ENCODE assay signal across 29 cellular contexts in the genomic region with DNA sequence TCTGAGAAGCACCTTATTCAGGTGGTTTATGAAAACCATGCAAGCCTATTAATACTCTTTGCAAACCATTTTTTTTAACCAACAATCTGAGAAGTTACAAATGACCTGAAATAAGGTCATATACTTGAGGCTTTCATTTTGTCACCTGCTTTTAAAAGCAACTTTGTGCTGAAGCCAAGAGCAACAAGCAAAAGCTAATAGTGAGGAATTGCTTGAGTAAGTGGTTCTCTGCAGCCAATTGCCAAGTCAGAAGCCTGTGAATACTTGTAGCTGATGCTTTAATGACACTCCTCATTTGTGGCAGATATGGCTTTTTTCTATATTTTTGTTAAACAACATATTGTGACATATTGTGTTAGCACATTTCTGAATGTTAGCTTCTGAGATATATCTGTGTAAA.
"Had no signal": no experiment of that assay in that cellular context is flagged by ENCODE, and none has a peak within 500 bp of the region (broad histone marks: within the 10 kb centered on the region; RNA-seq: fewer than 3 reads in every experiment).

No MANE protein-coding gene starts in this region.

- H3K27ac ChIP-seq: ascending aorta, brain microvascular endothelial cell had no signal

- FAIRE-seq: colon, K562, TTC549 had no signal

- H3K4me3 ChIP-seq: ascending aorta, K562 had no signal

- H3K36me3 ChIP-seq: ascending aorta, brain microvascular endothelial cell had no signal

- DNase-seq: activated CD4-positive, alpha-beta memory T cell treated with anti-CD3 and anti-CD28 coated beads for 36 hours; activated CD4-positive, alpha-beta T cell treated with anti-CD3 and anti-CD28 coated beads, Interleukin-2, amount 10 ng/mL, durations not matched to agents 7 days and 5 days; activated CD4-positive, CD25-positive, alpha-beta regulatory T cell; activated CD8-positive, alpha-beta memory T cell treated with anti-CD3 and anti-CD28 coated beads for 24 hours; activated effector memory CD4-positive, alpha-beta T cell treated with anti-CD3 and anti-CD28 coated beads, Interleukin-2, amount 50 U/mL, for 16 hours; activated naive CD4-positive, alpha-beta T cell treated with Interleukin-2 at 50 U/mL for 16 hours; activated naive CD8-positive, alpha-beta T cell treated with anti-CD3 and anti-CD28 coated beads, Interleukin-2, amount 50 U/mL, for 24 hours; activated T-cell treated with anti-CD3 and anti-CD28 coated beads, Interleukin-2, amount 50 U/mL, for 4 hours; amniotic stem cell; brain microvascular endothelial cell; cerebellar nuclear complex; Karpas-422; NCI-H1436; NCI-H187 treated with DMSO at 0.1 percent for 48 hours; NCI-H2107; NCI-H2227 treated with DMSO at 0.1 percent for 48 hours; NCI-H446 treated with DMSO at 0.1 percent for 48 hours; NCI-H524 treated with DMSO at 0.1 percent for 48 hours; NCI-H774; PC-3; SIG-M5; T-cell; T-helper 2 cell; T1000 had no signal

- ATAC-seq: activated naive CD4-positive, alpha-beta T cell treated with anti-CD3 and anti-CD28 coated beads, Interleukin-2, amount 50 U/mL, for 72 hours; activated naive CD8-positive, alpha-beta T cell treated with anti-CD3 and anti-CD28 coated beads, Interleukin-2, amount 50 U/mL, for 24 hours; activated T-cell treated with anti-CD3 and anti-CD28 coated beads, Interleukin-2, amount 50 U/mL, for 4 hours; K562; PC-3; T-cell had no signal

- H3K9me3 ChIP-seq: ascending aorta had no signal
